Comparison of ENCODE assay signal across 26 cellular contexts in the genomic region with DNA sequence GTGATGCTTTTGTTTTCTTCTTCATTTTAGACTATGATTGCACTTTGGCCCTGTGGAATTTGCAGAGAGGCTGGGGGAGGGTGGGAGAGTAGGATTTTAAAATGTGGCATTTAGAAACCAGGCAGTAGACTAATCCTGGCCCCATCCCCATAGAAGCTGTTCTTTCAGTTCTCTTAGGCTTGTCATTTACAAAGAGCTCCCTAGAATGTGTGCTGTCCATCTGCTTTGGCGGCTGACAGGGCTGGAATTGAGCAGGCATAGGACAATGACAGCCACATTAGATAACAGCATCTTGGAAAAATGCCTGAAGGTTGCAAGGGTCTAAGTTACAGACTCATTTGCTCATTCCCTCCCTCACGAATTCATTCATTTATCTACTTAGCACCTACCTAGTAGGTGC. TPM values are rescaled to one million over a fixed set of nuclear protein-coding genes. Genes with fewer than 3 reads are reported as not detected.
"Had no signal": no experiment of that assay in that cellular context is flagged by ENCODE, and none has a peak within 500 bp of the region (broad histone marks: within the 10 kb centered on the region; RNA-seq: fewer than 3 reads in every experiment).

No MANE protein-coding gene starts in this region.

- H3K27ac Mint-ChIP-seq: immature natural killer cell; memory B cell; naive thymus-derived CD4-positive, alpha-beta T cell; nephron progenitor cell; stimulated activated memory B cell treated with anti-CD40 and anti-IgM and Interleukin-4, amounts not matched to agents 10 μg/mL and 1 μg/mL and 100 μg/mL, for 72 hours; stimulated activated naive CD8-positive, alpha-beta T cell treated with anti-CD3 and anti-CD28 coated beads, Interleukin-15, Interleukin-2, amounts not matched to agents 100 ng/mL and 50 ng/mL, for 24 hours had no signal

- ATAC-seq: lower lobe of right lung; naive thymus-derived CD4-positive, alpha-beta T cell; stimulated activated memory B cell treated with anti-CD40 and anti-IgM and Interleukin-4, amounts not matched to agents 10 μg/mL and 1 μg/mL and 100 μg/mL, for 72 hours had no signal

- H3K4me3 ChIP-seq: coronary artery, esophagus squamous epithelium, left ventricle myocardium inferior, lower lobe of right lung, ovary, right atrium auricular region, tibial artery, upper lobe of left lung, uterus had no signal

- H3K36me3 ChIP-seq: esophagus squamous epithelium, left ventricle myocardium inferior, lower lobe of right lung, ovary, right atrium auricular region, tibial artery, upper lobe of left lung, uterus had no signal

- H3K9me3 Mint-ChIP-seq: immature natural killer cell; memory B cell; nephron progenitor cell; stimulated activated memory B cell treated with anti-CD40 and anti-IgM and Interleukin-4, amounts not matched to agents 10 μg/mL and 1 μg/mL and 100 μg/mL, for 72 hours; stimulated activated naive CD8-positive, alpha-beta T cell treated with anti-CD3 and anti-CD28 coated beads, Interleukin-15, Interleukin-2, amounts not matched to agents 100 ng/mL and 50 ng/mL, for 24 hours had no signal

- H3K4me3 Mint-ChIP-seq: immature natural killer cell; memory B cell; naive thymus-derived CD4-positive, alpha-beta T cell; nephron progenitor cell; stimulated activated memory B cell treated with anti-CD40 and anti-IgM and Interleukin-4, amounts not matched to agents 10 μg/mL and 1 μg/mL and 100 μg/mL, for 72 hours; stimulated activated naive CD8-positive, alpha-beta T cell treated with anti-CD3 and anti-CD28 coated beads, Interleukin-15, Interleukin-2, amounts not matched to agents 100 ng/mL and 50 ng/mL, for 24 hours had no signal

- H3K4me1 ChIP-seq: esophagus squamous epithelium, lower lobe of right lung, upper lobe of left lung, uterus had no signal

- H3K27me3 ChIP-seq: foreskin keratinocyte, ovary, right atrium auricular region, tibial artery, upper lobe of left lung, uterus had no signal

- H3K36me3 Mint-ChIP-seq: immature natural killer cell; memory B cell; stimulated activated memory B cell treated with anti-CD40 and anti-IgM and Interleukin-4, amounts not matched to agents 10 μg/mL and 1 μg/mL and 100 μg/mL, for 72 hours had no signal

- H3K27ac ChIP-seq: coronary artery, esophagus squamous epithelium, foreskin keratinocyte, left ventricle myocardium inferior, lower lobe of right lung, ovary, right atrium auricular region, tibial artery, upper lobe of left lung, uterus had no signal

- H3K4me1 Mint-ChIP-seq: nephron progenitor cell; stimulated activated memory B cell treated with anti-CD40 and anti-IgM and Interleukin-4, amounts not matched to agents 10 μg/mL and 1 μg/mL and 100 μg/mL, for 72 hours had no signal

- DNase-seq: effector CD4-positive, alpha-beta T cell; esophagus squamous epithelium; immature natural killer cell; kidney; left cardiac atrium; left ventricle myocardium inferior; lower lobe of right lung; midbrain; naive thymus-derived CD4-positive, alpha-beta T cell; nephron progenitor cell; ovary; stimulated activated CD4-positive, alpha-beta T cell treated with anti-CD3 and anti-CD28 coated beads, Interleukin-1b, Interleukin-23, amount 100 ng/mL, for 48 hours; stimulated activated CD4-positive, alpha-beta T cell treated with anti-CD3 and anti-CD28 coated beads, Interleukin-4, amount 100 ng/mL, for 24 hours; tibial artery; upper lobe of left lung; uterus had no signal

- H3K9me3 ChIP-seq: esophagus squamous epithelium, left ventricle myocardium inferior, lower lobe of right lung, ovary, right atrium auricular region, tibial artery, upper lobe of left lung, uterus had no signal

RNA-seq across cellular contexts. Expression of a gene that starts 9.8 kb away (rescaled TPM):
- total RNA-seq: chondrocyte, dermis microvascular lymphatic vessel endothelial cell, temporal lobe had no signal
- polyA plus RNA-seq: foreskin keratinocyte had no signal

RNA-seq across cellular contexts. Expression of a gene that starts 51.1 kb away (rescaled TPM):
- total RNA-seq: chondrocyte, dermis microvascular lymphatic vessel endothelial cell, esophagus squamous epithelium, foreskin keratinocyte, left cardiac atrium, left ventricle myocardium inferior, lower lobe of right lung, posterior vena cava, right atrium auricular region, temporal lobe had no signal
- polyA plus RNA-seq: foreskin keratinocyte had no signal
